In the genomic region with DNA sequence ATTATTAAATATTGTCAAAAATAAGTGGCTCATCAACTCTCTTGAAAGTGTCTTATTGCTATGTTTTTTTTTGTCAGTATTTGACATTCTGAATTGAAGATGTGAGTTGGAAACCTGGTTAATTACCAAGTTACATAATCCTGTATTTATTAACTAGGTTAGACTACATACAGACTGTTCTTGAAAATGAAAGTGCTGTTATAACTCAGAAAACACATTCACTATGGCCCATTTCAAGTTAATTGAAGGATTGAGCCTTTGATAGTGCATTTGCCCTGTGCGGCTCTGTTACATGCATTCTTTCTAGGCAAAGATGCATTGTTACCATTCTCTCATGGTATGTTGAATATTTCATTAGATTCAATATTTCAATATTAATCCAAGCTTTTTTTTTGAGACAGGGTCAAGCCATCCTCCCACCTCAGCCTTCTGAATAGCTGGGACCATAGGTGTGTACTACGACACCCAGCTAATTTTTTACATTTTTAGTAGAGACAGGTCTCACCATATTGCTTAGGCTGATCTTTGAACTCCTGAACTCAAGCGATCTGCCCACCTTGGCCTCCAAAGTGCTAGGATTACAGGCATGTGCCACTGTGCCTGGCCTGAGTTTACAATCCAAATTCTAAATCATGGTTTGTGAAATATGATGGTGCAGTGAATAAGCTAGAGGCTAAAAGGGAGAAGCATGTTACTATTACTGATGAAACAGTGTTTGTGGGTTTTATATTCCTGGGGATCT, we compare ENCODE assay signal across 18 cellular contexts. TPM values are rescaled to one million over a fixed set of nuclear protein-coding genes. Genes with fewer than 3 reads are reported as not detected.
A peak's percentile ranks its signal among the peaks of the same experiment; 100 is the strongest.
DNase-seq lines count a peak whose midpoint lies in the region; ATAC-seq, FAIRE-seq and TF ChIP-seq lines count a peak whose summit lies in the region.
"Had no signal": no experiment of that assay in that cellular context is flagged by ENCODE, and none has a peak within 500 bp of the region (broad histone marks: within the 10 kb centered on the region; RNA-seq: fewer than 3 reads in every experiment).

No MANE protein-coding gene starts in this region.

- no peaks in the 10 kb centered on the region; the same call in 1 of the 2 replicates for H3K4me1 ChIP-seq in GM12878 (ENCODE audit: control insufficient read depth, insufficient read depth, low read length)
- H3K4me1 ChIP-seq in HepG2 (ENCODE audit: insufficient read depth, low read length), result peaks cover 83% of the 10 kb centered on the region
- H3K4me1 ChIP-seq in trophoblast cell (ENCODE audit: control insufficient read depth in 1 of 2, insufficient read depth in 2 of 2, low read length in 2 of 2), result no peaks in the 10 kb centered on the region

- H3K4me3 ChIP-seq in GM12878, result no peak overlapping the region
- H3K4me3 ChIP-seq in HepG2 (replicated peaks in 1 of 3; ENCODE audit: insufficient read depth in 1 of 3, low read depth in 2 of 3, low read length in 3 of 3), result no peak overlapping the region
- no peak overlapping the region for H3K4me3 ChIP-seq in trophoblast cell (ENCODE audit: low read depth, low read length)
- H3K4me3 ChIP-seq: GM23338, MG63 had no signal

- H4K20me1 ChIP-seq in GM12878 (ENCODE audit: control insufficient read depth, insufficient read depth) (no peaks in the 10 kb centered on the region), HepG2 (ENCODE audit: insufficient read depth, low read length) (peaks cover 56% of the 10 kb centered on the region)

- no peaks in the 10 kb centered on the region for H3K27me3 ChIP-seq in GM12878 (replicated peaks in 1 of 2; ENCODE audit: control insufficient read depth in 2 of 2, insufficient read depth in 2 of 2, low read length in 1 of 2)
- no peaks in the 10 kb centered on the region for H3K27me3 ChIP-seq in HepG2 (ENCODE audit: control insufficient read depth in 1 of 2, insufficient read depth in 2 of 2, low read length in 2 of 2)
- no peaks in the 10 kb centered on the region for H3K27me3 ChIP-seq in trophoblast cell (ENCODE audit: insufficient read depth, low read length)
- H3K27me3 ChIP-seq: MG63 had no signal

- peak; percentile 64 for ATAC-seq in GM18861 (IDR thresholded peaks at IDR 0.05; ENCODE audit: unreplicated experiment)
- peak; percentile 76 for ATAC-seq in GM12878
- no peak for ATAC-seq in HepG2
- ATAC-seq in HG03565 (IDR thresholded peaks at IDR 0.05; ENCODE audit: unreplicated experiment), result no peak
- ATAC-seq: GM23338, PC-3 had no signal

- no peaks in the 10 kb centered on the region for H3K79me1 ChIP-seq in trophoblast cell (ENCODE audit: low read length)

- WGBS in GM12878 (ENCODE audit: insufficient coverage, insufficient replicate concordance, low lambda C conversion rate, missing lambda C conversion rate), result 93% methylated on average over 3 of the region's 3 CpGs
- WGBS in HepG2 (ENCODE audit: low lambda C conversion rate), result 70% methylated on average over 3 of the region's 3 CpGs
- WGBS in trophoblast cell (ENCODE audit: extremely low coverage, insufficient coverage, insufficient read length), result no CpG with 5 or more reads among the region's 3 CpGs

- no TSS peak for BruUV-seq in GM12878 (replicated peaks; lab: Mats Ljungman, UMichigan)
- BruUV-seq in HepG2 (replicated peaks; lab: Mats Ljungman, UMichigan), result no TSS peak

- RAD21 ChIA-PET in GM12878 (lab: Charles Lee; ENCODE audit: unreplicated experiment), result no interaction called here

- FAIRE-seq in GM12878 (lab: Jason Lieb, UNC) (no peak), HepG2 (lab: Jason Lieb, UNC) (peak; percentile 44)
- FAIRE-seq: GM12891 had no signal

- H3K4me2 ChIP-seq in GM12878 (ENCODE audit: control insufficient read depth, insufficient read depth) (no peak overlapping the region), HepG2 (ENCODE audit: low read depth, low read length) (peak overlapping the region; percentile 78), trophoblast cell (ENCODE audit: low read length) (no peak overlapping the region)
- H3K4me2 ChIP-seq: GM23338, KMS-11 had no signal

- H3K27ac ChIP-seq in GM12878 (ENCODE audit: control insufficient read depth, insufficient read depth) (no peak overlapping the region), HepG2 (ENCODE audit: extremely low read length, insufficient read depth, low read length) (peak overlapping the region; percentile 83), trophoblast cell (ENCODE audit: low read depth, low read length) (no peak overlapping the region)
- H3K27ac ChIP-seq: KMS-11 had no signal

- CTCF ChIA-PET in GM12878 (lab: Yijun Ruan, JAX) (interaction anchor here (0.6 to 3.9 kb wide), 5 partner anchors 16 to 568 kb away, joined by 3 to 18 read pairs (median 3); no protein-coding TSS in a partner anchor), HepG2 (lab: Yijun Ruan, JAX; ENCODE audit: low intra/inter-chr PET ratio, low total read pairs) (no interaction called here)

- no peak overlapping the region for H4K91ac ChIP-seq in trophoblast cell (ENCODE audit: low read depth, low read length)

- no peak overlapping the region for H2BK12ac ChIP-seq in trophoblast cell (ENCODE audit: low read length)

- no peak for DNase-seq in GM12878 (ENCODE audit: low read depth, low spot score)
- no peak for DNase-seq in HepG2 (ENCODE audit: low spot score)
- no peak for DNase-seq in trophoblast cell
- DNase-seq in NK-92 (lab: John Stamatoyannopoulos, UW; ENCODE audit: unreplicated experiment), result no peak
- no peak for DNase-seq in hepatic stellate cell (ENCODE audit: low spot score)
- DNase-seq: Calu3; CD4-positive, alpha-beta T cell; MG63; NCI-H1092 treated with DMSO at 0.1 percent for 48 hours; NCI-H1694; NCI-H345; NCI-H526 treated with DMSO at 0.1 percent for 48 hours; PC-3 had no signal

- TF ChIP-seq POLR2A in GM12878 (IDR thresholded peaks at IDR 0.05; ENCODE audit: low read depth, low read length) (no peak), HepG2 (IDR thresholded peaks at IDR 0.05; ENCODE audit: insufficient read depth in 1 of 2, low read depth in 2 of 2, low read length in 2 of 2) (no peak)

- no peak overlapping the region for H4K12ac ChIP-seq in trophoblast cell (ENCODE audit: low read depth, low read length)

- H3K9me3 ChIP-seq in GM12878 (replicated peaks; ENCODE audit: control insufficient read depth, insufficient read depth, low read length) (no peaks in the 10 kb centered on the region; the same call in 2 of the 3 replicates), HepG2 (ENCODE audit: low read length) (no peaks in the 10 kb centered on the region), trophoblast cell (ENCODE audit: insufficient read depth, low read depth, low read length) (no peaks in the 10 kb centered on the region)
- H3K9me3 ChIP-seq: MG63 had no signal

- H3K9ac ChIP-seq in GM12878 (ENCODE audit: control insufficient read depth, insufficient read depth, low read length), result no peak overlapping the region
- H3K9ac ChIP-seq in HepG2 (ENCODE audit: insufficient read depth, low read depth, low read length), result no peak overlapping the region; the same call in 1 of the 2 replicates
- H3K9ac ChIP-seq in trophoblast cell (ENCODE audit: low read length), result no peak overlapping the region
- H3K9ac ChIP-seq: KMS-11 had no signal

- H4K8ac ChIP-seq in trophoblast cell (ENCODE audit: low read depth, low read length), result no peak overlapping the region

- H3K36me3 ChIP-seq in GM12878 (ENCODE audit: control insufficient read depth in 2 of 2, insufficient read depth in 2 of 2, low read length in 1 of 2) (no peaks in the 10 kb centered on the region; a peak in 3 of 4 replicates), HepG2 (replicated peaks in 1 of 2; ENCODE audit: control insufficient read depth in 1 of 2, insufficient read depth in 2 of 2, low read length in 2 of 2) (peaks cover 0 to 6% of the 10 kb centered on the region in 2 experiments; a peak in 1 of 5 replicates), trophoblast cell (ENCODE audit: control insufficient read depth in 1 of 2, insufficient read depth in 2 of 2, low read length in 2 of 2) (peaks cover 9 to 23% of the 10 kb centered on the region in 2 experiments)

- SMC1A ChIA-PET in GM12878 (lab: Charles Lee; ENCODE audit: uncharacterized antibody, unreplicated experiment), result interaction anchor here (0.9 to 3.5 kb wide), 4 partner anchors 10 to 27 kb away, joined by 3 to 14 read pairs (median 4); no protein-coding TSS in a partner anchor

- no peak overlapping the region for H2AK5ac ChIP-seq in trophoblast cell (ENCODE audit: low read length)

- peak overlapping the region; percentile 98 for H3K4ac ChIP-seq in trophoblast cell (ENCODE audit: low read depth, low read length)

- H3K18ac ChIP-seq in trophoblast cell (ENCODE audit: low read length), result no peak overlapping the region

- TF ChIP-seq RAD21 in GM12878 (IDR thresholded peaks at IDR 0.05; ENCODE audit: insufficient read depth, low read depth, low read length) (no peak), HepG2 (CRISPR knock-in tag; IDR thresholded peaks at IDR 0.05) (no peak)

- no peak overlapping the region for H3K23ac ChIP-seq in trophoblast cell (ENCODE audit: low read length)

- no peak for TF ChIP-seq EP300 in GM12878 (IDR thresholded peaks at IDR 0.05; ENCODE audit: borderline replicate concordance in 1 of 2, control insufficient read depth in 1 of 2, low read depth in 2 of 2, low read length in 2 of 2)
- TF ChIP-seq EP300 in HepG2 (IDR thresholded peaks at IDR 0.05; ENCODE audit: low read depth in 2 of 2, low read length in 2 of 2), result no peak
- no peak for TF ChIP-seq EP300 in HepG2 (CRISPR knock-in tag; IDR thresholded peaks at IDR 0.05; ENCODE audit: borderline replicate concordance)

- in situ Hi-C loops in GM12878 (cut with MboI) (no loop called here), HepG2 (cut with HindIII; ENCODE audit: extremely low pct_ligation_motif_present, low pct_unique_long_range_greater_than_20kb) (no loop called here)

- TF ChIP-seq CTCF in GM12878 (IDR thresholded peaks at IDR 0.05 in 2 of 3, conservative IDR thresholded peaks at IDR 0.05 in 1 of 3; ENCODE audit: control insufficient read depth in 2 of 3, extremely low read depth in 1 of 3, insufficient read depth in 1 of 3, low read depth in 3 of 3, low read length in 3 of 3) (no peak), HepG2 (CRISPR knock-in tag; IDR thresholded peaks at IDR 0.05) (no peak)

- H2BK5ac ChIP-seq in trophoblast cell (ENCODE audit: low read depth, low read length, poor library complexity), result no peak overlapping the region

- H2AFZ ChIP-seq in GM12878 (ENCODE audit: control insufficient read depth, low read depth, low read length), result no peak overlapping the region
- H2AFZ ChIP-seq in HepG2 (ENCODE audit: low read length), result no peak overlapping the region
- H2AFZ ChIP-seq in trophoblast cell (ENCODE audit: insufficient read depth, low read length, poor library complexity), result no peak overlapping the region
- H2AFZ ChIP-seq: GM23338 had no signal

- H3K79me2 ChIP-seq in GM12878 (ENCODE audit: control insufficient read depth, insufficient read depth, low read length), result peaks cover 33% of the 10 kb centered on the region
- peaks cover 88% of the 10 kb centered on the region for H3K79me2 ChIP-seq in HepG2 (ENCODE audit: insufficient read depth, low read length)
- peaks cover 31% of the 10 kb centered on the region for H3K79me2 ChIP-seq in trophoblast cell (ENCODE audit: control insufficient read depth, insufficient read depth, low read length, poor library complexity)

- intact Hi-C loops in GM12878 (cut with micrococcal nuclease; ENCODE audit: unreplicated experiment), result no loop called here
- intact Hi-C loops in HepG2 (cut with micrococcal nuclease; ENCODE audit: unreplicated experiment), result no loop called here

- H3K14ac ChIP-seq in trophoblast cell (ENCODE audit: low read length), result no peak overlapping the region

- POLR2A ChIA-PET in GM12878 (lab: Charles Lee), result no interaction called here
- POLR2A ChIA-PET in HepG2 (lab: Yijun Ruan, JAX), result no interaction called here

- H2BK120ac ChIP-seq in trophoblast cell (ENCODE audit: insufficient read depth, low read length, poor library complexity), result no peak overlapping the region

RNA-seq across cellular contexts. Expression of a gene that starts 10.0 kb away (rescaled TPM):
- 151 and 155 TPM in 2 replicates for total RNA-seq in GM12878 (2013; cell fraction: nucleolus; rRNA removed)
- total RNA-seq in GM12878 (2014; rRNA removed), result 91.5 and 101 TPM in 2 replicates
- 84.9 and 85.4 TPM in 2 replicates for total RNA-seq in GM12878 (2014; rRNA removed; fragmentation: Illumina TruSeq; extraction: Trizol)
- total RNA-seq in GM12878 (2021), result 104 and 109 TPM in 2 replicates
- 35.5 TPM for polyA plus RNA-seq in GM12878 (2011; ENCODE audit: low read depth)
- polyA plus RNA-seq in GM12878 (2011; rRNA removed), result 24.5 and 32.6 TPM in 2 replicates
- 50.4 and 52.3 TPM in 2 replicates for polyA plus RNA-seq in GM12878 (2011; cell fraction: cytosol; rRNA removed)
- polyA plus RNA-seq in GM12878 (2011; cell fraction: nucleus; rRNA removed), result 46.6 and 67.1 TPM in 2 replicates
- 53.1 and 54.1 TPM in 2 replicates for polyA plus RNA-seq in GM12878 (2012)
- 85.3 and 88.3 TPM in 2 replicates for polyA plus RNA-seq in GM12878 (2014; fragmentation: Illumina TruSeq; extraction: Trizol)
- polyA plus RNA-seq in GM12878 (2014; fragmentation: Nextera tagmentation; extraction: Ambion mirVana), result 10 to 100 TPM; 48.7 to 53.3 TPM
- polyA plus RNA-seq in GM12878 (2014; rRNA removed), result 62.1 and 65.5 TPM in 2 replicates
- 10 to 100 TPM; 47.5 to 47.8 TPM for polyA plus RNA-seq in GM12878 (2016; fragmentation: Nextera tagmentation; extraction: Ambion mirVana)
- 41.9 and 53.4 TPM in 2 replicates for polyA minus RNA-seq in GM12878 (2011; rRNA and poly(A)+ RNA removed)
- polyA minus RNA-seq in GM12878 (2011; cell fraction: cytosol; rRNA and poly(A)+ RNA removed), result 46.5 and 59.8 TPM in 2 replicates
- polyA minus RNA-seq in GM12878 (2011; cell fraction: nucleus; rRNA and poly(A)+ RNA removed), result 19.9 and 35.6 TPM in 2 replicates
- 162 and 212 TPM in 2 replicates for total RNA-seq in HepG2 (2016; rRNA removed; fragmentation: Illumina TruSeq; extraction: Trizol)
- total RNA-seq in HepG2 (2016; cell fraction: cytosol; rRNA removed; fragmentation: Illumina TruSeq; extraction: Trizol; ENCODE audit: low read depth), result 34.3 and 40.0 TPM in 2 replicates
- total RNA-seq in HepG2 (2016; cell fraction: insoluble cytoplasmic fraction; rRNA removed; fragmentation: Illumina TruSeq; extraction: Trizol), result 166 and 189 TPM in 2 replicates
- 32.3 and 34.9 TPM in 2 replicates for total RNA-seq in HepG2 (2016; cell fraction: membrane; rRNA removed; fragmentation: Illumina TruSeq; extraction: Trizol)
- total RNA-seq in HepG2 (2016; cell fraction: nucleus; rRNA removed; fragmentation: Illumina TruSeq; extraction: Trizol), result 120 and 139 TPM in 2 replicates
- polyA plus RNA-seq in HepG2 (2011; rRNA removed), result 66.8 and 72.4 TPM in 2 replicates
- polyA plus RNA-seq in HepG2 (2011; cell fraction: cytosol; rRNA removed), result 78.6 and 78.9 TPM in 2 replicates
- polyA plus RNA-seq in HepG2 (2011; cell fraction: nucleus; rRNA removed), result 101 and 107 TPM in 2 replicates
- polyA plus RNA-seq in HepG2 (2012), result 129 and 131 TPM in 2 replicates
- 5.9 and 7.5 TPM in 2 replicates for polyA plus RNA-seq in HepG2 (2016; cell fraction: cytosol; fragmentation: Illumina TruSeq; extraction: Trizol; ENCODE audit: low read depth)
- polyA plus RNA-seq in HepG2 (2016; cell fraction: insoluble cytoplasmic fraction; fragmentation: Illumina TruSeq; extraction: Trizol; ENCODE audit: low read depth), result 153 and 162 TPM in 2 replicates
- polyA plus RNA-seq in HepG2 (2016; cell fraction: membrane; fragmentation: Illumina TruSeq; extraction: Trizol; ENCODE audit: low read depth), result 14.8 and 19.2 TPM in 2 replicates
- polyA plus RNA-seq in HepG2 (2016; cell fraction: nucleus; fragmentation: Illumina TruSeq; extraction: Trizol; ENCODE audit: insufficient read depth, low read depth), result 115 and 117 TPM in 2 replicates
- 101 and 109 TPM in 2 replicates for polyA minus RNA-seq in HepG2 (2011; rRNA and poly(A)+ RNA removed; ENCODE audit: low replicate concordance)
- polyA minus RNA-seq in HepG2 (2011; cell fraction: cytosol; rRNA and poly(A)+ RNA removed), result 115 and 142 TPM in 2 replicates
- polyA minus RNA-seq in HepG2 (2011; cell fraction: nucleus; rRNA and poly(A)+ RNA removed), result 116 and 117 TPM in 2 replicates
- 203 and 211 TPM in 2 replicates for polyA plus RNA-seq in trophoblast cell (2013)

Comparison
In these comparisons a context has a peak if more than half of its experiments do, and no peak if none do; other contexts are left out.
1. ATAC-seq: peak in GM18861 (single experiment) and GM12878 (single experiment); none in HepG2 (single experiment) and HG03565 (single experiment).